ENCODE assay signal across 18 cellular contexts in the genomic region with DNA sequence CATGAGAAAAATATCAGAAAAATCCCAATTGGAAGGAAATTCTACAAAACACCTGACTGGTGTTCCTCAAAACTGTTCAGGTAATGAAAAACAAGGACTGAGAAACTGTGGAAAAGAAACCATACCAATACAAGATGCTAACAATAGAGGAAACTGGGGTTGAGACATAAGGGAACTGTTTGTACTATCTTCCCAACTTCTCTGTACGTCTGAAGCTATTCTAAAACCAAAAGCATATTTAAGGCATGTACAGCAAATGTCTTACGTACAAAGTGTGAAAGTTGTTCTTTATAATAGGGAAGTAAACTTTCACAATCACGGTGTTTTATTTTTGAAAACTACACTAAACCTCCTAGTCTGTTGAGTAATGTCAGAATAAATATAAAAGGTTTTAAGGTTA.
DNase-seq lines count a peak whose midpoint lies in the region; ATAC-seq lines count a peak whose summit lies in the region.
"Had no signal": no experiment of that assay in that cellular context is flagged by ENCODE, and none has a peak within 500 bp of the region (broad histone marks: within the 10 kb centered on the region; RNA-seq: fewer than 3 reads in every experiment).

No MANE protein-coding gene starts in this region.

- intact Hi-C loops in Right ventricle myocardium superior (cut with DNase I): no loop called here
- intact Hi-C loops in cardiac septum (cut with DNase I): no loop called here

- peak; percentile 34 for ATAC-seq in Right ventricle myocardium superior (ENCODE audit: poor library complexity)
- ATAC-seq: HepG2, PC-3 had no signal

- DNase-seq in Right ventricle myocardium superior (no peak), cardiac septum (ENCODE audit: low spot score) (no peak), SKM-1 treated with dmso at 0.1 percent for 144 hours (lab: John Stamatoyannopoulos, UW; ENCODE audit: unreplicated experiment) (peak; percentile 91), pons (ENCODE audit: low spot score) (peak; percentile 84), NCI-H345 (lab: John Stamatoyannopoulos, UW) (no peak), HuH-7 (ENCODE audit: low spot score) (no peak), H4 (ENCODE audit: low spot score) (no peak)
- DNase-seq: DMS 273 treated with DMSO at 0.1 percent for 48 hours, GDM1, GOT3, HFFc6, NCI-H1105, NCI-H1694 treated with DMSO at 0.1 percent for 48 hours, NCI-H2107, NCI-H2227 treated with DMSO at 0.1 percent for 48 hours, NCI-H524 treated with DMSO at 0.1 percent for 48 hours, PC-3 had no signal

Comparison
In these comparisons a context has a peak if more than half of its experiments do, and no peak if none do; other contexts are left out.
1. DNase-seq: peak in SKM-1 treated with dmso at 0.1 percent for 144 hours (single experiment) and pons (single experiment); none in Right ventricle myocardium superior (single experiment), cardiac septum (single experiment), NCI-H345 (single experiment), HuH-7 (single experiment) and H4 (single experiment).